ENCODE assay signal across 7 cellular contexts in genomic region chr7:13110107-13110506, GRCh38.
"Had no signal": no experiment of that assay in that cellular context is flagged by ENCODE, and none has a peak within 500 bp of the region (broad histone marks: within the 10 kb centered on the region; RNA-seq: fewer than 3 reads in every experiment).

No MANE protein-coding gene starts in this region.

- DNase-seq: H7, HFFc6 had no signal

- H3K4me3 ChIP-seq: GM23338, HAP-1 had no signal

- H3K27ac ChIP-seq: HL-60 had no signal

- H3K36me3 ChIP-seq: HAP-1 had no signal

- H3K9me3 ChIP-seq: HAP-1 had no signal

- H3K4me2 ChIP-seq: GM23338 had no signal

- ATAC-seq: GM23338, HCT116 had no signal

- H2AFZ ChIP-seq: GM23338 had no signal

- FAIRE-seq: HepG2 had no signal
